ENCODE assay signal across 8 cellular contexts in genomic region chr20:57351042-57351783, GRCh38. TPM values are rescaled to one million over a fixed set of nuclear protein-coding genes. Genes with fewer than 3 reads are reported as not detected.
DNase-seq lines count a peak whose midpoint lies in the region; ATAC-seq and TF ChIP-seq lines count a peak whose summit lies in the region.

Gene RAE1 (plus strand): TSS chr20:57351255. CDS start chr20:57354039, 2,784 bp downstream.

- TSS peak; percentile 49 for BruUV-seq in PC-9 (replicated peaks; lab: Mats Ljungman, UMichigan)

- H3K36me3 ChIP-seq in PC-9 (ENCODE audit: low read depth) (peaks cover 22% of the 10 kb centered on the region), esophagus (ENCODE audit: control insufficient read depth in 2 of 2, insufficient read depth in 2 of 2, low read length in 1 of 2) (peaks cover 4 to 5% of the 10 kb centered on the region in 2 donors), mucosa of stomach (ENCODE audit: control insufficient read depth, insufficient read depth, low read length) (no peaks in the 10 kb centered on the region)

- peak; percentile 88 for ATAC-seq in GM21529 (IDR thresholded peaks at IDR 0.05; ENCODE audit: unreplicated experiment)

- no peaks in the 10 kb centered on the region for H3K9me3 ChIP-seq in PC-9 (ENCODE audit: insufficient read depth, low read depth)
- no peaks in the 10 kb centered on the region for H3K9me3 ChIP-seq in esophagus (ENCODE audit: control insufficient read depth in 2 of 2, insufficient read depth in 1 of 2, low read depth in 1 of 2, low read length in 1 of 2)
- H3K9me3 ChIP-seq in mucosa of stomach (ENCODE audit: control insufficient read depth, low read length) = no peaks in the 10 kb centered on the region

- H3K27me3 ChIP-seq in PC-9 (ENCODE audit: insufficient read depth, low read depth) (no peaks in the 10 kb centered on the region), esophagus (ENCODE audit: control insufficient read depth in 1 of 2, insufficient read depth in 2 of 2, low read length in 2 of 2) (no peaks in the 10 kb centered on the region), mucosa of stomach (ENCODE audit: control insufficient read depth, insufficient read depth, low read length) (no peaks in the 10 kb centered on the region)

- H4K20me1 ChIP-seq in PC-9 (ENCODE audit: insufficient read depth) = peaks cover 22% of the 10 kb centered on the region

- H3K4me2 ChIP-seq in PC-9 = peak within 1 kb of the TSS; percentile 100

- POLR2A ChIA-PET in PC-9 (lab: Charles Lee; ENCODE audit: unreplicated experiment) = interaction anchor here (0.6 kb wide), 1 partner anchor 9 kb away, joined by 3 read pairs; no protein-coding TSS in a partner anchor

- no peak for TF ChIP-seq CTCF in PC-9 (conservative IDR thresholded peaks at IDR 0.05)

- peak; percentile 91 for DNase-seq in D341Med (ENCODE audit: low spot score)
- DNase-seq in KBM-7 = peak; percentile 88
- DNase-seq in PC-9 = peak; percentile 90 to 93
- DNase-seq in activated T-cell treated with anti-CD3 and anti-CD28 coated beads, Interleukin-2, amount 50 U/mL, for 1 hour = peak; percentile 87
- peak; percentile 94 for DNase-seq in stimulated activated CD8-positive, alpha-beta memory T cell treated with anti-CD3 and anti-CD28 coated beads, Interleukin-4, amount 100 ng/mL, for 48 hours

- H3F3A ChIP-seq in PC-9 (ENCODE audit: insufficient read depth, low read depth) = peaks cover 11% of the 10 kb centered on the region

- in situ Hi-C loops in KBM-7 (cut with MboI; ENCODE audit: low pct_unique_long_range_greater_than_20kb, low sequenced_read_pairs) = no loop called here

- H3K27ac ChIP-seq in PC-9 = peak within 1 kb of the TSS; percentile 70
- peak within 1 kb of the TSS; percentile 80 to 95 for H3K27ac ChIP-seq in esophagus (ENCODE audit: low read depth in 2 of 2, low read length in 1 of 2)

- H3K4me3 ChIP-seq in PC-9 = peak within 1 kb of the TSS; percentile 87
- peak within 1 kb of the TSS; percentile 98 for H3K4me3 ChIP-seq in esophagus (ENCODE audit: low read depth in 1 of 2, low read length in 2 of 2)
- peak within 1 kb of the TSS; percentile 87 for H3K4me3 ChIP-seq in mucosa of stomach (ENCODE audit: low read length)

- H3K9ac ChIP-seq in mucosa of stomach (ENCODE audit: low read length) = peak within 1 kb of the TSS; percentile 95

- WGBS in esophagus, 2 donors = 0% methylated on average over 64 of the region's 64 CpGs

- intact Hi-C loops in PC-9 (cut with micrococcal nuclease; ENCODE audit: unreplicated experiment) = no loop called here

- peak within 1 kb of the TSS; percentile 92 for H2AFZ ChIP-seq in PC-9

- peaks cover 11% of the 10 kb centered on the region for H3K4me1 ChIP-seq in PC-9 (replicated peaks; ENCODE audit: insufficient read depth)
- H3K4me1 ChIP-seq in esophagus (ENCODE audit: control insufficient read depth in 2 of 2, insufficient read depth in 2 of 2, low read length in 1 of 2) = peaks cover 2 to 6% of the 10 kb centered on the region in 2 donors
- H3K4me1 ChIP-seq in mucosa of stomach (ENCODE audit: control insufficient read depth, insufficient read depth, low read length) = peaks cover 10% of the 10 kb centered on the region

- CTCF ChIA-PET in PC-9 (lab: Charles Lee) = no interaction called here

- peaks cover 33% of the 10 kb centered on the region for H3K79me2 ChIP-seq in PC-9 (ENCODE audit: low read depth)

- no peaks in the 10 kb centered on the region for H3K9me2 ChIP-seq in PC-9 (ENCODE audit: insufficient read depth)

RNA-seq across cellular contexts. Expression of gene RAE1, which starts in this region (rescaled TPM):
- total RNA-seq in PC-9 (2021) = 26.1 and 38.4 TPM in 2 replicates
- 10 to 100 TPM in 1 of 2 donors, 1 to 10 TPM in 1; 8.6 to 25.0 TPM for polyA plus RNA-seq in esophagus

Comparison
In these comparisons a context has a peak if more than half of its experiments do, and no peak if none do; other contexts are left out.
1. Peak in every context shown above with its lines: DNase-seq, ATAC-seq, H3K4me3 ChIP-seq and H3K27ac ChIP-seq.